In the genomic region with DNA sequence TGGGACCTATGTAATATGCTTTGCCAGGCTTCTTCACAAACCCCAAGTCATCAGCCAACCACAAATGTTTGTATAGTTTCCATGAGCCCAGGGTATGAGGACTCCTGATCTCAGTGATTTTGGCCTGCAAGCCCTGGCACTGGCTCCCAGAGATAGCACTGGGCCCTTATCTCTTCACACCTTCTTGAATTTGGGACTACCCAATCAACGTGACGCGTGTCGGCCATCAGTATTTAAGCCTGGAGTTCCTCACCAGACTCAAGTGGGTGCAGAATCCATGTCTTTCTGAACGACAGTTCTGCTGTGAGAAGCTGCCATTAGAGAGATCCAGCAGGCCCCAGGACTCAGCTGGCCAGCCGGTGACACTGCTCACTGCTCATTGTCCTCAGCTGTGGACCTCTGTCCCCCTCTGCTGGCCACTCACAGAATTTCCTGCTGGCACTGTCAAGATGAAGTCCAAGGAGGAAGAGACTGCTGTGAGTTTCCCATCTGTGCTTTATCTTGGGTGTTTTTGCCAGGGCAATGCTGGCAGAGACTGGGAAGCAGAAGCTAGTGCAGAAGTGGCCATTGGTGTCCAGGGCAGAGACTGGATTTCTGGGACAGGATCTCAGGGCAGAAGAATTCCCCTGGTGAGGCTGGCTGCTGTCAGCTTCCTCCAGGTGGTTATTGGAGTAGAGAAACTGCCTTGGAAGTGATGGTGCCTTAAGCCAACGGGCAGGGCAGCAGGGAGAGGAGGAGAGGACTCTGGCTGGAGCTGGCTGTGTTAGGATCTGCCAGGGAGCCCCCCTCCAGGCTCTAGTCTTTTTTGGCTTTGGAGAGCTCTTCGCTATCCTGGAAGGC, we compare ENCODE assay signal across 9 cellular contexts. TPM values are rescaled to one million over a fixed set of nuclear protein-coding genes. Genes with fewer than 3 reads are reported as not detected.
DNase-seq lines count a peak whose midpoint lies in the region; ATAC-seq and TF ChIP-seq lines count a peak whose summit lies in the region.
"Had no signal": no experiment of that assay in that cellular context is flagged by ENCODE, and none has a peak within 500 bp of the region (broad histone marks: within the 10 kb centered on the region; RNA-seq: fewer than 3 reads in every experiment).

No MANE protein-coding gene starts in this region.

- H3K9me3 ChIP-seq in ovary (no peaks in the 10 kb centered on the region), thoracic aorta (no peaks in the 10 kb centered on the region)
- H3K9me3 ChIP-seq: BLaER1 had no signal

- H3K27me3 ChIP-seq in ovary (no peaks in the 10 kb centered on the region), thoracic aorta (replicated peaks; ENCODE audit: insufficient read depth) (no peaks in the 10 kb centered on the region)

- H3K36me3 ChIP-seq in ovary (no peaks in the 10 kb centered on the region), thoracic aorta (no peaks in the 10 kb centered on the region)
- H3K36me3 ChIP-seq: BLaER1 had no signal

- TF ChIP-seq POLR2A in NB4 (IDR thresholded peaks at IDR 0.05; ENCODE audit: extremely low read depth, insufficient read length): no peak
- TF ChIP-seq POLR2A in ovary (IDR thresholded peaks at IDR 0.05): no peak

- ATAC-seq in thoracic aorta (ENCODE audit: insufficient number of reproducible peaks, low FRiP score, low read depth): peak; percentile 71

- 37 to 44% (median 41%) methylated on average over 8 of the region's 8 CpGs for WGBS in ovary, 3 donors

- in situ Hi-C loops in SK-MEL-5 (cut with HindIII; ENCODE audit: low pct_unique_long_range_greater_than_20kb, low sequenced_read_pairs): no loop called here

- intact Hi-C loops in ovary (cut with DNase I): loop anchor here in 3 of 4 donors (5.0 to 10.0 kb wide), 4 partner anchors 111 to 279 kb away; partner anchors contain the start of gene RBBP5 (in 1 of the 3)

- no peak overlapping the region for H3K27ac ChIP-seq in ovary
- no peak overlapping the region for H3K27ac ChIP-seq in thoracic aorta
- H3K27ac ChIP-seq: BLaER1 had no signal

- no peak for TF ChIP-seq EP300 in ovary (IDR thresholded peaks at IDR 0.05)

- TF ChIP-seq CTCF in NB4 (IDR thresholded peaks at IDR 0.05; ENCODE audit: low read depth, low read length): peak; percentile 87
- TF ChIP-seq CTCF in ovary (IDR thresholded peaks at IDR 0.05): peak; percentile 90 to 97 (median 96)
- TF ChIP-seq CTCF in thoracic aorta (IDR thresholded peaks at IDR 0.05): peak; percentile 96

- no peak overlapping the region for H3K4me3 ChIP-seq in NB4 (ENCODE audit: low read depth, low read length)
- no peak overlapping the region for H3K4me3 ChIP-seq in ovary
- H3K4me3 ChIP-seq in thoracic aorta: no peak overlapping the region
- H3K4me3 ChIP-seq: BLaER1 had no signal

- peaks cover 5% of the 10 kb centered on the region for H3K4me1 ChIP-seq in ovary (ENCODE audit: insufficient read depth)
- peaks cover 5 to 18% of the 10 kb centered on the region in 2 donors for H3K4me1 ChIP-seq in thoracic aorta (ENCODE audit: control insufficient read depth in 1 of 2, low read depth in 2 of 2)

- DNase-seq in activated gamma-delta T cell treated with Interleukin-2 at 50 U/mL for 16 hours (peak; percentile 86), activated gamma-delta T cell (lab: John Stamatoyannopoulos, UW) (no peak), NB4 (ENCODE audit: low read depth) (peak; percentile 85), SK-MEL-5 (ENCODE audit: low read depth, low spot score) (peak; percentile 92), globus pallidus (ENCODE audit: low spot score) (peak; percentile 97), ovary (peak; percentile 83 to 93 (median 92)), thoracic aorta (ENCODE audit: low spot score) (peak; percentile 78)
- DNase-seq in activated naive CD4-positive, alpha-beta T cell treated with Interleukin-2 at 50 U/mL for 16 hours: peak; percentile 86

RNA-seq across cellular contexts. Expression of gene TMCC2, which starts 28.4 kb away (rescaled TPM):
- total RNA-seq in SK-MEL-5 (2014; rRNA removed; shearing (Covaris generic)): 22.1 and 26.5 TPM in 2 replicates
- 21.4 and 31.7 TPM in 2 replicates for polyA plus RNA-seq in SK-MEL-5 (2015; cell fraction: cytosol; rRNA removed)
- polyA plus RNA-seq in SK-MEL-5 (2015; cell fraction: nucleus; rRNA removed): 17.6 and 26.0 TPM in 2 replicates
- total RNA-seq in ovary: 10 to 100 TPM in 1 of 7 donors, 1 to 10 TPM in 6; 2.6 to 10.1 (median 7.8) TPM
- 10 to 100 TPM in 1 of 2 donors, 1 to 10 TPM in 1; 2.3 to 11.0 TPM for polyA plus RNA-seq in ovary
- total RNA-seq in thoracic aorta: 1 to 10 TPM; 6.8 to 8.9 TPM

RNA-seq across cellular contexts. Expression of gene DSTYK, which starts 44.7 kb away (rescaled TPM):
- 31.1 and 32.8 TPM in 2 replicates for total RNA-seq in SK-MEL-5 (2014; rRNA removed; shearing (Covaris generic))
- polyA plus RNA-seq in SK-MEL-5 (2015; cell fraction: cytosol; rRNA removed): 26.3 and 35.3 TPM in 2 replicates
- 8.7 and 11.2 TPM in 2 replicates for polyA plus RNA-seq in SK-MEL-5 (2015; cell fraction: nucleus; rRNA removed)
- total RNA-seq in ovary (10 to 100 TPM in 6 of 7 donors, 1 to 10 TPM in 1; 8.8 to 20.0 (median 18.0) TPM), thoracic aorta (10 to 100 TPM; 12.9 to 14.4 TPM)
- 10 to 100 TPM; 10.7 to 18.8 TPM for polyA plus RNA-seq in ovary
